8 cellular contexts compared by ENCODE assay signal in genomic region chr1:190436615-190437014, GRCh38. TPM values are rescaled to one million over a fixed set of nuclear protein-coding genes. Genes with fewer than 3 reads are reported as not detected.
DNase-seq lines count a peak whose midpoint lies in the region; ATAC-seq and TF ChIP-seq lines count a peak whose summit lies in the region.

No MANE protein-coding gene starts in this region.

- no peaks in the 10 kb centered on the region for H3K79me2 ChIP-seq in HCT116 (ENCODE audit: insufficient read depth, low read length)

- H3K9me2 ChIP-seq in HCT116 (ENCODE audit: insufficient read depth): no peaks in the 10 kb centered on the region

- peak; percentile 23 for DNase-seq in COLO829 (ENCODE audit: low spot score)
- peak; percentile 36 for DNase-seq in HCT116 (ENCODE audit: low read depth, low spot score)
- DNase-seq in Panc1 (ENCODE audit: low read depth, low spot score): peak; percentile 28
- DNase-seq in fibroblast of pulmonary artery (ENCODE audit: low read depth): peak; percentile 61
- no peak for DNase-seq in NCI-H526 treated with DMSO at 0.1 percent for 48 hours (lab: John Stamatoyannopoulos, UW)
- DNase-seq in activated naive CD4-positive, alpha-beta T cell treated with anti-CD3 and anti-CD28 coated beads, Interleukin-2, amount 50 U/mL, for 16 hours: no peak

- BruUV-seq in HCT116 (replicated peaks; lab: Mats Ljungman, UMichigan): no TSS peak
- BruUV-seq in Panc1 (replicated peaks; lab: Mats Ljungman, UMichigan): no TSS peak

- peak overlapping the region; percentile 34 for H2AFZ ChIP-seq in HCT116 (ENCODE audit: low read depth, low read length, poor library complexity, severe bottlenecking)

- H3K36me3 ChIP-seq in HCT116 (ENCODE audit: control insufficient read depth in 1 of 2, insufficient read depth in 2 of 2, low read length in 2 of 2) (no peaks in the 10 kb centered on the region), Panc1 (ENCODE audit: control insufficient read depth, insufficient read depth, low read length) (no peaks in the 10 kb centered on the region)

- H4K20me1 ChIP-seq in HCT116 (ENCODE audit: insufficient read depth): no peaks in the 10 kb centered on the region

- in situ Hi-C loops in Panc1 (cut with HindIII; ENCODE audit: low pct_unique_long_range_greater_than_20kb, low sequenced_read_pairs): no loop called here

- TF ChIP-seq RAD21 in HCT116 (IDR thresholded peaks at IDR 0.05; ENCODE audit: low read depth): peak; percentile 73

- no peak overlapping the region for H3K4me2 ChIP-seq in HCT116 (ENCODE audit: low read length)

- intact Hi-C loops in HCT116 (cut with micrococcal nuclease): loop anchor here (2.0 to 10.0 kb wide), 3 partner anchors 728 to 1654 kb away; no protein-coding TSS in a partner anchor
- intact Hi-C loops in Panc1 (cut with micrococcal nuclease; ENCODE audit: unreplicated experiment): no loop called here

- TF ChIP-seq POLR2A in HCT116 (IDR thresholded peaks at IDR 0.05; ENCODE audit: borderline replicate concordance, extremely low read depth, insufficient read depth, insufficient read length): no peak

- H3K9me3 ChIP-seq in HCT116 (ENCODE audit: control insufficient read depth in 1 of 2, insufficient read depth in 1 of 2, low read depth in 1 of 2, low read length in 2 of 2): no peaks in the 10 kb centered on the region
- H3K9me3 ChIP-seq in Panc1 (ENCODE audit: control insufficient read depth, insufficient read depth, low read depth, low read length): no peaks in the 10 kb centered on the region

- H3K4me3 ChIP-seq in HCT116 (replicated peaks in 1 of 2; ENCODE audit: low read depth in 1 of 2, low read length in 2 of 2) (no peak overlapping the region), Panc1 (ENCODE audit: low read depth in 2 of 2, low read length in 2 of 2) (no peak overlapping the region), fibroblast of pulmonary artery (replicated peaks; ENCODE audit: low read depth, low read length) (no peak overlapping the region)

- H3K27me3 ChIP-seq in HCT116 (ENCODE audit: insufficient read depth, low read length) (no peaks in the 10 kb centered on the region), Panc1 (ENCODE audit: control insufficient read depth, insufficient read depth, low read length) (no peaks in the 10 kb centered on the region)

- H3K9ac ChIP-seq in HCT116 (ENCODE audit: low read length): no peak overlapping the region

- RAD21 ChIA-PET in HCT116 (lab: Charles Lee; ENCODE audit: low non-redundant PET in 1 of 2, low total read pairs in 2 of 2, uncharacterized antibody in 2 of 2, unreplicated experiment in 2 of 2): interaction anchor here (0.6 to 1.0 kb wide), 4 partner anchors 16 to 728 kb away, joined by 3 to 4 read pairs (median 3); no protein-coding TSS in a partner anchor

- ATAC-seq in HCT116: peak; percentile 75
- ATAC-seq in Panc1: no peak
- ATAC-seq in GM21825 (IDR thresholded peaks at IDR 0.05; ENCODE audit: unreplicated experiment): no peak
- no peak for ATAC-seq in HG03039 (IDR thresholded peaks at IDR 0.05; ENCODE audit: unreplicated experiment)

- H3K27ac ChIP-seq in HCT116 (ENCODE audit: low read depth, low read length): no peak overlapping the region
- H3K27ac ChIP-seq in Panc1 (ENCODE audit: low read length): no peak overlapping the region

- POLR2A ChIA-PET in HCT116 (lab: Charles Lee) (no interaction called here), Panc1 (lab: Charles Lee) (no interaction called here)

- CTCF ChIA-PET in HCT116 (lab: Charles Lee) (interaction anchor here (1.0 to 2.5 kb wide), 4 partner anchors 11 to 1654 kb away, joined by 3 to 13 read pairs (median 4); no protein-coding TSS in a partner anchor), Panc1 (lab: Charles Lee) (no interaction called here)

- peak; percentile 41 to 53 (median 52); a peak in 4 of 6 replicates for TF ChIP-seq CTCF in HCT116 (IDR thresholded peaks at IDR 0.05 in 2 of 3, conservative IDR thresholded peaks at IDR 0.05 in 1 of 3; ENCODE audit: borderline replicate concordance in 1 of 3, insufficient read depth in 1 of 3, low read depth in 2 of 3, low read length in 2 of 3)
- peak; percentile 48; the same call in 1 of the 2 replicates for TF ChIP-seq CTCF in Panc1 (IDR thresholded peaks at IDR 0.05)
- peak; percentile 38 for TF ChIP-seq CTCF in fibroblast of pulmonary artery (IDR thresholded peaks at IDR 0.05; ENCODE audit: low read length, missing control alignments)

- H3K4me1 ChIP-seq in HCT116 (ENCODE audit: control insufficient read depth in 1 of 2, insufficient read depth in 2 of 2, low read length in 2 of 2) (no peaks in the 10 kb centered on the region), Panc1 (ENCODE audit: control insufficient read depth, insufficient read depth, low read length) (no peaks in the 10 kb centered on the region)

TF ChIP-seq in HCT116, 20 proteins besides CTCF, POLR2A, EP300 and RAD21:
- no peak for TF ChIP-seq ELF1 (IDR thresholded peaks at IDR 0.05; ENCODE audit: borderline replicate concordance, low read depth)
- no peak for TF ChIP-seq FOSL1 (IDR thresholded peaks at IDR 0.05; ENCODE audit: low read depth)
- no peak for TF ChIP-seq ZBTB33 (IDR thresholded peaks at IDR 0.05; ENCODE audit: extremely low read depth, insufficient replicate concordance, low read length)
- TF ChIP-seq CBX3 (IDR thresholded peaks at IDR 0.05; ENCODE audit: low read depth): 0 out of 2 replicates have a peak, but pooled peaks have one; percentile 28

RNA-seq across cellular contexts. Expression of gene BRINP3, which starts 41.0 kb away (rescaled TPM):
- not detected for total RNA-seq in HCT116 (2021; ENCODE audit: unreplicated experiment)
- polyA plus RNA-seq in HCT116 (2012): 0.07 and 0.10 TPM in 2 replicates
- total RNA-seq in Panc1 (2021; ENCODE audit: unreplicated experiment): 1.0 TPM
- polyA plus RNA-seq in Panc1 (2012; ENCODE audit: insufficient read length): 0.50 TPM

Comparison
In these comparisons a context has a peak if more than half of its experiments do, and no peak if none do; other contexts are left out.
1. DNase-seq: peak in COLO829 (single experiment), HCT116 (single experiment), Panc1 (single experiment) and fibroblast of pulmonary artery (single experiment); none in NCI-H526 treated with DMSO at 0.1 percent for 48 hours (single experiment) and activated naive CD4-positive, alpha-beta T cell treated with anti-CD3 and anti-CD28 coated beads, Interleukin-2, amount 50 U/mL, for 16 hours (single experiment).
2. Peak in every context shown above with its lines, with median percentiles within 50 percentile points of each other: CTCF ChIP-seq.